In the genomic region with DNA sequence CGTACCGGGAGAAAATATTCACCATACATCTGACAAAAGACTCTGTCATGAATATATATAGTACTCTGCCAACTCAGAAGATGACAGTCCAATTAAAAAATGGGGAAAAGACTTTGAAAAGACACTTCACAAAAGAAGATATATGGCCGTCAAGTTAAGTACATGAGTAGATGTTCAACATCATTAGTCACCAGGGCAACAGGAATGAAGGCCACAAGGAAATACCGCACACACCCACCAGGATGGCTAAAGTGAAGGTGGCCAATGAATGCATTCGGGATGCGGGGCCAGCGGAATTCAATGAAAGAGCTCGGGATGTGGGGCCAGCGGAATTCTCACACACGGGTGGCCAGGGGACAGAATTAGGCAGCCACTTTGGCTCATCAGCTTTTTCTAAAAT, we compare ENCODE assay signal across 18 cellular contexts. TPM values are rescaled to one million over a fixed set of nuclear protein-coding genes. Genes with fewer than 3 reads are reported as not detected.
A peak's percentile ranks its signal among the peaks of the same experiment; 100 is the strongest.
DNase-seq lines count a peak whose midpoint lies in the region; ATAC-seq, FAIRE-seq and TF ChIP-seq lines count a peak whose summit lies in the region.
"Had no signal": no experiment of that assay in that cellular context is flagged by ENCODE, and none has a peak within 500 bp of the region (broad histone marks: within the 10 kb centered on the region; RNA-seq: fewer than 3 reads in every experiment).

No MANE protein-coding gene starts in this region.

- no TSS peak for BruUV-seq in endothelial cell of umbilical vein (replicated peaks; lab: Mats Ljungman, UMichigan)

- dilution Hi-C loops in endothelial cell of umbilical vein (cut with MboI; ENCODE audit: extremely low pct_ligation_motif_present, low sequenced_read_pairs): no loop called here

- H3K9me3 ChIP-seq in endothelial cell of umbilical vein (replicated peaks; ENCODE audit: control insufficient read depth, insufficient read depth, low read length): no peaks in the 10 kb centered on the region
- H3K9me3 ChIP-seq: colonic mucosa, psoas muscle had no signal

- H3K79me2 ChIP-seq in endothelial cell of umbilical vein (ENCODE audit: control insufficient read depth, insufficient read depth, low read length): no peaks in the 10 kb centered on the region

- H3K27ac ChIP-seq in endothelial cell of umbilical vein (ENCODE audit: insufficient read depth, low read depth, low read length): no peak overlapping the region
- H3K27ac ChIP-seq: colonic mucosa, esophagus squamous epithelium, HL-60, psoas muscle had no signal

- H4K20me1 ChIP-seq in endothelial cell of umbilical vein (replicated peaks; ENCODE audit: control insufficient read depth, extremely low read depth, insufficient read depth, low read length): no peaks in the 10 kb centered on the region

- CTCF ChIA-PET in endothelial cell of umbilical vein (lab: Charles Lee): interaction anchor here (0.6 to 1.3 kb wide), 2 partner anchors 10 to 13 kb away, joined by 3 read pairs; no protein-coding TSS in a partner anchor

- H3K36me3 ChIP-seq in endothelial cell of umbilical vein (ENCODE audit: control insufficient read depth in 2 of 2, extremely low read depth in 1 of 2, insufficient read depth in 2 of 2, low read length in 2 of 2): peaks cover 0 to 3% of the 10 kb centered on the region in 2 experiments
- H3K36me3 ChIP-seq: colonic mucosa had no signal

- H3K27me3 Mint-ChIP-seq in stimulated activated naive CD8-positive, alpha-beta T cell treated with anti-CD3 and anti-CD28 coated beads, Interleukin-15, amount 100 ng/mL, for 72 hours: no peaks in the 10 kb centered on the region
- H3K27me3 Mint-ChIP-seq: activated CD4-positive, alpha-beta memory T cell treated with anti-CD3 and anti-CD28 coated beads, Interleukin-2, amount 10 ng/mL, durations not matched to agents 7 days and 5 days had no signal

- peaks cover 3 to 9% of the 10 kb centered on the region in 2 donors for H3K9me3 Mint-ChIP-seq in stimulated activated naive CD8-positive, alpha-beta T cell treated with anti-CD3 and anti-CD28 coated beads, Interleukin-15, amount 100 ng/mL, for 72 hours
- H3K9me3 Mint-ChIP-seq: natural killer cell had no signal

- no peak overlapping the region for H3K4me3 ChIP-seq in endothelial cell of umbilical vein (replicated peaks in 1 of 3; ENCODE audit: insufficient read depth in 1 of 3, low read depth in 1 of 3, low read length in 3 of 3)
- H3K4me3 ChIP-seq: colonic mucosa, esophagus squamous epithelium, psoas muscle had no signal

- POLR2A ChIA-PET in endothelial cell of umbilical vein (lab: Charles Lee): no interaction called here

- H3K9me1 ChIP-seq in endothelial cell of umbilical vein (replicated peaks; ENCODE audit: control insufficient read depth, extremely low read depth, insufficient read depth, low read length): no peaks in the 10 kb centered on the region

- TF ChIP-seq POLR2A in endothelial cell of umbilical vein (IDR thresholded peaks at IDR 0.05; ENCODE audit: low read depth, low read length): no peak

- H3K9ac ChIP-seq in endothelial cell of umbilical vein (replicated peaks; ENCODE audit: extremely low read depth, insufficient read depth, low read length): no peak overlapping the region

- intact Hi-C loops in endothelial cell of umbilical vein (cut with micrococcal nuclease): no loop called here

- peak; percentile 42 for FAIRE-seq in endothelial cell of umbilical vein (lab: Jason Lieb, UNC)
- FAIRE-seq: A204.1 had no signal

- no peak overlapping the region for H3K27ac Mint-ChIP-seq in stimulated activated naive CD8-positive, alpha-beta T cell treated with anti-CD3 and anti-CD28 coated beads, Interleukin-15, amount 100 ng/mL, for 72 hours
- H3K27ac Mint-ChIP-seq: activated CD4-positive, alpha-beta memory T cell treated with anti-CD3 and anti-CD28 coated beads, Interleukin-2, amount 10 ng/mL, durations not matched to agents 7 days and 5 days; HFFc6; natural killer cell had no signal

- no peak overlapping the region for H2AFZ ChIP-seq in endothelial cell of umbilical vein (ENCODE audit: low read depth, low read length)

- H3K4me1 ChIP-seq in endothelial cell of umbilical vein (ENCODE audit: control insufficient read depth, extremely low read depth, insufficient read depth, low read length): no peaks in the 10 kb centered on the region
- H3K4me1 ChIP-seq: colonic mucosa had no signal

- H3K4me2 ChIP-seq in endothelial cell of umbilical vein (ENCODE audit: insufficient read depth, low read length): no peak overlapping the region

- H3K4me1 Mint-ChIP-seq in stimulated activated naive CD8-positive, alpha-beta T cell treated with anti-CD3 and anti-CD28 coated beads, Interleukin-15, amount 100 ng/mL, for 72 hours: no peaks in the 10 kb centered on the region
- H3K4me1 Mint-ChIP-seq: activated CD4-positive, alpha-beta memory T cell treated with anti-CD3 and anti-CD28 coated beads, Interleukin-2, amount 10 ng/mL, durations not matched to agents 7 days and 5 days; natural killer cell had no signal

- TF ChIP-seq CTCF in endothelial cell of umbilical vein (IDR thresholded peaks at IDR 0.05; ENCODE audit: extremely low read depth in 1 of 2, insufficient read depth in 1 of 2, low read depth in 1 of 2, low read length in 2 of 2): no peak

- no peak overlapping the region for H3K4me3 Mint-ChIP-seq in stimulated activated naive CD8-positive, alpha-beta T cell treated with anti-CD3 and anti-CD28 coated beads, Interleukin-15, amount 100 ng/mL, for 72 hours
- H3K4me3 Mint-ChIP-seq: activated CD4-positive, alpha-beta memory T cell treated with anti-CD3 and anti-CD28 coated beads, Interleukin-2, amount 10 ng/mL, durations not matched to agents 7 days and 5 days; HFFc6; natural killer cell had no signal

- H3K27me3 ChIP-seq in endothelial cell of umbilical vein (ENCODE audit: control insufficient read depth in 2 of 2, insufficient read depth in 2 of 2, low read length in 2 of 2): no peaks in the 10 kb centered on the region
- H3K27me3 ChIP-seq: colonic mucosa, esophagus squamous epithelium had no signal

- DNase-seq in NCI-H1105 treated with DMSO at 0.1 percent for 48 hours (lab: John Stamatoyannopoulos, UW) (peak; percentile 21), NCI-H1105 (lab: John Stamatoyannopoulos, UW) (no peak), NCI-H510A treated with DMSO at 0.1 percent for 48 hours (lab: John Stamatoyannopoulos, UW) (peak; percentile 93), endothelial cell of umbilical vein (ENCODE audit: low read depth, low spot score) (no peak), stromal cell of bone marrow (ENCODE audit: low read depth) (peak; percentile 6), left lobe of liver (ENCODE audit: low spot score) (no peak), NOMO-1 treated with DMSO at 0.1 percent for 48 hours (lab: John Stamatoyannopoulos, UW; ENCODE audit: unreplicated experiment) (no peak)
- DNase-seq in stimulated activated naive CD8-positive, alpha-beta T cell treated with anti-CD3 and anti-CD28 coated beads, Interleukin-15, amount 100 ng/mL, for 72 hours: no peak
- DNase-seq: activated CD4-positive, alpha-beta memory T cell treated with anti-CD3 and anti-CD28 coated beads, Interleukin-2, amount 10 ng/mL, durations not matched to agents 7 days and 5 days; amygdala; colonic mucosa; esophagus squamous epithelium; HFFc6; natural killer cell; NCI-H2171 treated with DMSO at 0.1 percent for 48 hours; psoas muscle had no signal

- ATAC-seq in left lobe of liver: no peak
- ATAC-seq in stimulated activated naive CD8-positive, alpha-beta T cell treated with anti-CD3 and anti-CD28 coated beads, Interleukin-15, amount 100 ng/mL, for 72 hours: no peak
- ATAC-seq: natural killer cell, psoas muscle had no signal

TF ChIP-seq in endothelial cell of umbilical vein, 7 proteins besides CTCF, POLR2A, EP300 and RAD21:
- TF ChIP-seq GATA2 (IDR thresholded peaks at IDR 0.05; ENCODE audit: insufficient read depth, insufficient read length, low read depth, low read length): no peak
- no peak for TF ChIP-seq FOS (IDR thresholded peaks at IDR 0.05; ENCODE audit: borderline replicate concordance, insufficient read depth, low read length)
- TF ChIP-seq EZH2 (IDR thresholded peaks at IDR 0.05; ENCODE audit: borderline replicate concordance, low read depth, low read length, severe bottlenecking): no peak
- TF ChIP-seq, protein P1, sequence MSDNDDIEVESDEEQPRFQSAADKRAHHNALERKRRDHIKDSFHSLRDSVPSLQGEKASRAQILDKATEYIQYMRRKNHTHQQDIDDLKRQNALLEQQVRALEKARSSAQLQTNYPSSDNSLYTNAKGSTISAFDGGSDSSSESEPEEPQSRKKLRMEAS (IDR thresholded peaks at IDR 0.05; ENCODE audit: insufficient read depth, insufficient read length): no peak

RNA-seq across cellular contexts. Expression of a gene that starts 42.2 kb away (rescaled TPM):
- total RNA-seq in endothelial cell of umbilical vein: 42.3 and 46.7 TPM in 2 replicates
- 34.1 and 42.1 TPM in 2 replicates for polyA plus RNA-seq in endothelial cell of umbilical vein
- polyA plus RNA-seq in endothelial cell of umbilical vein (2011; cell fraction: cytosol; rRNA removed): 22.6 and 26.0 TPM in 2 replicates
- 21.8 and 31.6 TPM in 2 replicates for polyA plus RNA-seq in endothelial cell of umbilical vein (2011; cell fraction: nucleus; rRNA removed)
- 15.8 and 20.7 TPM in 2 replicates for polyA plus RNA-seq in endothelial cell of umbilical vein (2012)
- 19.3 and 21.1 TPM in 2 replicates for polyA minus RNA-seq in endothelial cell of umbilical vein
- 31.7 TPM for polyA minus RNA-seq in endothelial cell of umbilical vein (2011; cell fraction: cytosol; rRNA and poly(A)+ RNA removed)
- 24.3 and 30.1 TPM in 2 replicates for polyA minus RNA-seq in endothelial cell of umbilical vein (2011; cell fraction: nucleus; rRNA and poly(A)+ RNA removed)
- 24.9 TPM for total RNA-seq in left lobe of liver

RNA-seq across cellular contexts. Expression of a gene that starts 51.5 kb away (rescaled TPM):
- total RNA-seq in endothelial cell of umbilical vein (20.8 and 21.3 TPM in 2 replicates), left lobe of liver (12.2 TPM)
- 8.2 and 10.6 TPM in 2 replicates for polyA plus RNA-seq in endothelial cell of umbilical vein
- 12.9 and 15.6 TPM in 2 replicates for polyA plus RNA-seq in endothelial cell of umbilical vein (2011; cell fraction: cytosol; rRNA removed)
- 6.6 and 8.0 TPM in 2 replicates for polyA plus RNA-seq in endothelial cell of umbilical vein (2011; cell fraction: nucleus; rRNA removed)
- 15.3 and 18.3 TPM in 2 replicates for polyA plus RNA-seq in endothelial cell of umbilical vein (2012)
- polyA minus RNA-seq in endothelial cell of umbilical vein: 10.1 and 12.2 TPM in 2 replicates
- 12.2 TPM for polyA minus RNA-seq in endothelial cell of umbilical vein (2011; cell fraction: cytosol; rRNA and poly(A)+ RNA removed)
- polyA minus RNA-seq in endothelial cell of umbilical vein (2011; cell fraction: nucleus; rRNA and poly(A)+ RNA removed): 2.6 and 4.6 TPM in 2 replicates

RNA-seq across cellular contexts. Expression of a gene that starts 51.5 kb away (rescaled TPM):
- total RNA-seq in endothelial cell of umbilical vein (23.9 and 26.0 TPM in 2 replicates), left lobe of liver (2.2 TPM)
- 22.9 and 25.9 TPM in 2 replicates for polyA plus RNA-seq in endothelial cell of umbilical vein
- polyA plus RNA-seq in endothelial cell of umbilical vein (2011; cell fraction: cytosol; rRNA removed): 25.7 and 26.2 TPM in 2 replicates
- polyA plus RNA-seq in endothelial cell of umbilical vein (2011; cell fraction: nucleus; rRNA removed): 10.5 and 10.6 TPM in 2 replicates
- 19.9 and 31.0 TPM in 2 replicates for polyA plus RNA-seq in endothelial cell of umbilical vein (2012)
- 8.4 and 8.5 TPM in 2 replicates for polyA minus RNA-seq in endothelial cell of umbilical vein
- 16.8 TPM for polyA minus RNA-seq in endothelial cell of umbilical vein (2011; cell fraction: cytosol; rRNA and poly(A)+ RNA removed)
- 0.77 and 4.4 TPM in 2 replicates for polyA minus RNA-seq in endothelial cell of umbilical vein (2011; cell fraction: nucleus; rRNA and poly(A)+ RNA removed)

Comparison
In these comparisons a context has a peak if more than half of its experiments do, and no peak if none do; other contexts are left out.
1. DNase-seq: peak in NCI-H1105 treated with DMSO at 0.1 percent for 48 hours (single experiment), NCI-H510A treated with DMSO at 0.1 percent for 48 hours (single experiment) and stromal cell of bone marrow (single experiment); none in NCI-H1105 (single experiment), endothelial cell of umbilical vein (single experiment), left lobe of liver (single experiment), NOMO-1 treated with DMSO at 0.1 percent for 48 hours (single experiment) and stimulated activated naive CD8-positive, alpha-beta T cell treated with anti-CD3 and anti-CD28 coated beads, Interleukin-15, amount 100 ng/mL, for 72 hours (0 of 2).